In the genomic region with DNA sequence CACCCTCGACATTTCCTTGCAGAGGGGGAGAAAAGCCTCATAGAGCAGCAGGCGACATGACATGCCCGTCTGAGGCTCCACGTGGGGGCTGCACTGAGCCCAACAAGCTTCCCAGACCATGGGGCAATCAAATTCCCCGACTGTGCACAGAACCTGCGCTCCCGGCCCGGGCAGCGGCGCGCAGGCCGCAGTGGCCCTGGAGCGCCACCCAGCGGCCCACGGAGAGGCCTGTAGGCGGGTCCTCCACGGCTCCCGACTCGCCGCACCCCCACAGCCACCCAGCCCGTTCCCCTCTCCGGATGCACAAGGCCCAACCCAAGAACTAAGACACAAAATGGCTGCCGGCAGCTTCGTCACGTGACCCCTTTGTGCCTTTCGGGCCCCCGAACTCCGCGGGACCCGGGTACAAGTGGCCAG, we compare ENCODE assay signal across 8 cellular contexts. TPM values are rescaled to one million over a fixed set of nuclear protein-coding genes. Genes with fewer than 3 reads are reported as not detected.
DNase-seq lines count a peak whose midpoint lies in the region; ATAC-seq and TF ChIP-seq lines count a peak whose summit lies in the region.

No MANE protein-coding gene starts in this region.

- intact Hi-C loops in IMR-90 (cut with micrococcal nuclease) (loop anchor here (1.0 to 10.0 kb wide), 5 partner anchors 74 to 659 kb away; no protein-coding TSS in a partner anchor), esophagus muscularis mucosa (cut with DNase I) (loop anchor here (2.0 to 10.0 kb wide), 4 partner anchors 89 to 289 kb away; partner anchors contain the start of gene KIF5B)

- H4K5ac ChIP-seq in IMR-90 (ENCODE audit: low read depth, low read length) = no peak overlapping the region; the same call in 1 of the 2 replicates

- BruUV-seq in IMR-90 (replicated peaks; lab: Mats Ljungman, UMichigan) = no TSS peak

- dilution Hi-C loops in IMR-90 (cut with HindIII; ENCODE audit: low sequenced_read_pairs, unreplicated experiment) = no loop called here

- in situ Hi-C loops in IMR-90 (cut with MboI; ENCODE audit: low sequenced_read_pairs) = no loop called here

- H3K27me3 ChIP-seq in IMR-90 (ENCODE audit: control insufficient read depth, insufficient read depth, low read length) = no peaks in the 10 kb centered on the region
- H3K27me3 ChIP-seq in OCI-LY3 (ENCODE audit: low read depth, low read length) = no peaks in the 10 kb centered on the region
- peaks cover 0 to 6% (median 0%) of the 10 kb centered on the region in 4 donors for H3K27me3 ChIP-seq in esophagus muscularis mucosa
- H3K27me3 ChIP-seq in muscle layer of duodenum (ENCODE audit: low read depth, low read length) = no peaks in the 10 kb centered on the region

- peak overlapping the region; percentile 95 for H3K4me2 ChIP-seq in IMR-90 (ENCODE audit: low read depth, low read length)
- peak overlapping the region; percentile 84 for H3K4me2 ChIP-seq in OCI-LY3 (ENCODE audit: low read length)

- peak; percentile 81 for ATAC-seq in GM21529 (IDR thresholded peaks at IDR 0.05; ENCODE audit: unreplicated experiment)
- peak; percentile 94 for ATAC-seq in IMR-90 (ENCODE audit: low read depth)

- DNase-seq in DMS53 (lab: John Stamatoyannopoulos, UW) (peak; percentile 97), IMR-90 (peak; percentile 94), esophagus muscularis mucosa (ENCODE audit: extremely low spot score) (peak; percentile 98)
- DNase-seq in activated T-cell treated with anti-CD3 and anti-CD28 coated beads, Interleukin-2, amount 50 U/mL, for 48 hours = peak; percentile 94 to 96
- peak; percentile 83 for DNase-seq in stimulated activated CD8-positive, alpha-beta memory T cell treated with anti-CD3 and anti-CD28 coated beads, Interleukin-7, amount 100 ng/mL, for 24 hours (ENCODE audit: low read depth)

- H2BK15ac ChIP-seq in IMR-90 (ENCODE audit: low read depth, low read length) = no peak overlapping the region

- peak overlapping the region; percentile 39; the same call in 1 of the 2 replicates for H3K18ac ChIP-seq in IMR-90 (ENCODE audit: low read depth, low read length)

- POLR2A ChIA-PET in IMR-90 (lab: Charles Lee; ENCODE audit: unreplicated experiment) = no interaction called here

- peak overlapping the region; percentile 100; a peak in 2 of 4 replicates for H4K8ac ChIP-seq in IMR-90 (ENCODE audit: low read depth in 2 of 2, low read length in 2 of 2)

- peaks cover 50% of the 10 kb centered on the region for H3K79me2 ChIP-seq in OCI-LY3 (ENCODE audit: low read length)

- H3K4me3 ChIP-seq in IMR-90 (ENCODE audit: insufficient read depth, low read depth, low read length) (peak overlapping the region; percentile 90), OCI-LY3 (ENCODE audit: low read length) (peak overlapping the region; percentile 100), esophagus muscularis mucosa (peak overlapping the region; percentile 82 to 95 (median 89)), muscle layer of duodenum (ENCODE audit: low read depth in 1 of 2, low read length in 2 of 2) (peak overlapping the region; percentile 84 to 94)

- peak overlapping the region; percentile 96 for H2AFZ ChIP-seq in IMR-90 (replicated peaks; ENCODE audit: low read length, poor library complexity)
- peak overlapping the region; percentile 84 for H2AFZ ChIP-seq in OCI-LY3 (ENCODE audit: low read depth, low read length)

- H2AK9ac ChIP-seq in IMR-90 (replicated peaks; ENCODE audit: low read depth, low read length, poor library complexity) = peak overlapping the region; percentile 99

- H4K20me1 ChIP-seq in IMR-90 (ENCODE audit: insufficient read depth, low read length) (peaks cover 43% of the 10 kb centered on the region), OCI-LY3 (ENCODE audit: insufficient read depth, low read length) (peaks cover 33% of the 10 kb centered on the region)

- peak overlapping the region; percentile 98 for H3K4ac ChIP-seq in IMR-90 (ENCODE audit: low read depth, low read length)

- peak; percentile 92 for TF ChIP-seq RAD21 in IMR-90 (IDR thresholded peaks at IDR 0.05; ENCODE audit: low read length)

- no peak overlapping the region for H2BK20ac ChIP-seq in IMR-90 (ENCODE audit: low read depth, low read length)

- CTCF ChIA-PET in IMR-90 (lab: Yijun Ruan, JAX) = interaction anchor here (0.6 to 1.8 kb wide), 11 partner anchors 8 to 663 kb away, joined by 3 to 9 read pairs (median 3); no protein-coding TSS in a partner anchor

- peak overlapping the region; percentile 98 for H3K14ac ChIP-seq in IMR-90 (replicated peaks; ENCODE audit: low read depth, low read length)

- no peak for TF ChIP-seq POLR2A in IMR-90 (IDR thresholded peaks at IDR 0.05; ENCODE audit: low read depth, low read length)
- no peak for TF ChIP-seq POLR2A in esophagus muscularis mucosa (IDR thresholded peaks at IDR 0.05; ENCODE audit: low read depth)

- peaks cover 17 to 41% of the 10 kb centered on the region in 2 experiments; a peak in 3 of 4 replicates for H3K79me1 ChIP-seq in IMR-90 (ENCODE audit: low read depth in 1 of 2, low read length in 2 of 2)

- peak overlapping the region; percentile 99 for H3K27ac ChIP-seq in IMR-90 (ENCODE audit: insufficient read depth, low read length)
- peak overlapping the region; percentile 98 for H3K27ac ChIP-seq in OCI-LY3 (ENCODE audit: low read length)
- peak overlapping the region; percentile 98 to 100 (median 100) for H3K27ac ChIP-seq in esophagus muscularis mucosa (replicated peaks in 1 of 4)
- peak overlapping the region; percentile 99 for H3K27ac ChIP-seq in muscle layer of duodenum (ENCODE audit: low read length)

- TF ChIP-seq CTCF in IMR-90 (conservative IDR thresholded peaks at IDR 0.05; ENCODE audit: low read depth, low read length) (peak; percentile 99), OCI-LY3 (IDR thresholded peaks at IDR 0.05; ENCODE audit: low read depth, low read length) (peak; percentile 74), esophagus muscularis mucosa (IDR thresholded peaks at IDR 0.05) (peak; percentile 94 to 99 (median 95))

- no peaks in the 10 kb centered on the region; the same call in 1 of the 2 replicates for H3K9me1 ChIP-seq in IMR-90 (ENCODE audit: insufficient read depth, low read length)

- H3K4me1 ChIP-seq in IMR-90 (ENCODE audit: control insufficient read depth, insufficient read depth, low read length) = no peaks in the 10 kb centered on the region; the same call in 1 of the 2 replicates
- H3K4me1 ChIP-seq in OCI-LY3 (ENCODE audit: low read length) = peaks cover 17% of the 10 kb centered on the region
- peaks cover 54 to 83% (median 79%) of the 10 kb centered on the region in 4 donors for H3K4me1 ChIP-seq in esophagus muscularis mucosa
- peaks cover 19 to 55% of the 10 kb centered on the region in 2 donors for H3K4me1 ChIP-seq in muscle layer of duodenum (ENCODE audit: control insufficient read depth in 1 of 2, insufficient read depth in 2 of 2, low read length in 2 of 2)

- 0 out of 2 replicates have a peak overlapping the region, but pooled peaks have one; percentile 8 for H2BK120ac ChIP-seq in IMR-90 (ENCODE audit: low read depth, low read length)

- peak overlapping the region; percentile 100; the same call in 1 of the 2 replicates for H4K91ac ChIP-seq in IMR-90 (ENCODE audit: insufficient read depth, low read depth, low read length)

- peak overlapping the region; percentile 70; the same call in 1 of the 2 replicates for H3K23ac ChIP-seq in IMR-90 (ENCODE audit: low read depth, low read length)

- no peak for TF ChIP-seq EP300 in esophagus muscularis mucosa (IDR thresholded peaks at IDR 0.05)

- peak overlapping the region; percentile 100 for H3K56ac ChIP-seq in IMR-90 (ENCODE audit: extremely low read depth, insufficient read depth, low read length)

- 0% methylated on average over 15 of the region's 30 CpGs; no CpG with 5 or more reads in 1 of the 2 experiments for WGBS in IMR-90 (ENCODE audit: extremely low coverage in 2 of 2, insufficient read length in 1 of 2), 2 experiments
- under 1% methylated on average over 21 of the region's 30 CpGs for WGBS in esophagus muscularis mucosa

- no peaks in the 10 kb centered on the region for H3K36me3 ChIP-seq in IMR-90 (ENCODE audit: control insufficient read depth, insufficient read depth, low read length)
- H3K36me3 ChIP-seq in OCI-LY3 (replicated peaks; ENCODE audit: low read depth, low read length) = peaks cover 9% of the 10 kb centered on the region
- H3K36me3 ChIP-seq in esophagus muscularis mucosa = peaks cover 0 to 12% (median 0%) of the 10 kb centered on the region in 4 donors
- H3K36me3 ChIP-seq in muscle layer of duodenum (ENCODE audit: control insufficient read depth in 1 of 2, insufficient read depth in 2 of 2, low read length in 2 of 2) = peaks cover 0 to 7% of the 10 kb centered on the region in 2 donors

- H3K9me3 ChIP-seq in IMR-90 (ENCODE audit: control insufficient read depth, insufficient read depth, low read length) (no peaks in the 10 kb centered on the region), OCI-LY3 (ENCODE audit: insufficient read depth, low read length) (no peaks in the 10 kb centered on the region), esophagus muscularis mucosa (no peaks in the 10 kb centered on the region), muscle layer of duodenum (ENCODE audit: control insufficient read depth in 1 of 2, low read length in 2 of 2) (no peaks in the 10 kb centered on the region)

- H2AK5ac ChIP-seq in IMR-90 (ENCODE audit: low read depth, low read length) = peak overlapping the region; percentile 100; the same call in 1 of the 2 replicates

- H2BK5ac ChIP-seq in IMR-90 (ENCODE audit: low read depth, low read length, poor library complexity, severe bottlenecking) = peak overlapping the region; percentile 99

- peak overlapping the region; percentile 100 for H3K9ac ChIP-seq in IMR-90 (ENCODE audit: low read depth, low read length)
- H3K9ac ChIP-seq in OCI-LY3 (ENCODE audit: low read length) = peak overlapping the region; percentile 100

TF ChIP-seq in IMR-90, 13 proteins besides CTCF, POLR2A, EP300 and RAD21 (continues in another document):
- TF ChIP-seq SMC3 (IDR thresholded peaks at IDR 0.05; ENCODE audit: low read depth, low read length) = peak; percentile 71
- no peak for TF ChIP-seq MAFK (IDR thresholded peaks at IDR 0.05; ENCODE audit: low read depth, low read length)
- peak; percentile 66; the same call in 1 of the 2 replicates for TF ChIP-seq MAZ (IDR thresholded peaks at IDR 0.05; ENCODE audit: borderline replicate concordance, low read depth, low read length)
- TF ChIP-seq BHLHE40 (IDR thresholded peaks at IDR 0.05; ENCODE audit: low read depth, low read length) = peak; percentile 86
- TF ChIP-seq MXI1 (IDR thresholded peaks at IDR 0.05; ENCODE audit: borderline replicate concordance, low read depth, low read length) = peak; percentile 100
- TF ChIP-seq RFX5 (IDR thresholded peaks at IDR 0.05; ENCODE audit: low read depth, low read length) = no peak
- peak; percentile 90 for TF ChIP-seq CEBPB (IDR thresholded peaks at IDR 0.05; ENCODE audit: low read depth, low read length)

RNA-seq across cellular contexts. Expression of gene EPC1, which starts 0.8 kb away (rescaled TPM):
- 19.7 and 21.9 TPM in 2 replicates for total RNA-seq in IMR-90 (2012; rRNA removed)
- polyA plus RNA-seq in IMR-90 (2012; rRNA removed) = 20.8 and 23.5 TPM in 2 replicates
- polyA plus RNA-seq in IMR-90 (2012; cell fraction: cytosol; rRNA removed) = 8.8 and 15.4 TPM in 2 replicates
- 32.6 and 102 TPM in 2 replicates for polyA plus RNA-seq in IMR-90 (2012; cell fraction: nucleus; rRNA removed; ENCODE audit: low replicate concordance)
- 10 to 100 TPM; 23.5 to 40.4 (median 35.2) TPM for total RNA-seq in esophagus muscularis mucosa

Comparison
In these comparisons a context has a peak if more than half of its experiments do, and no peak if none do; other contexts are left out.
1. Peak in every context shown above with its lines: DNase-seq, ATAC-seq, H3K4me3 ChIP-seq and H3K27ac ChIP-seq.